In genomic region chr10:87750817-87751216, GRCh38 we compare ENCODE assay signal across 12 cellular contexts.
DNase-seq lines count a peak whose midpoint lies in the region; ATAC-seq lines count a peak whose summit lies in the region.
"Had no signal": no experiment of that assay in that cellular context is flagged by ENCODE, and none has a peak within 500 bp of the region (broad histone marks: within the 10 kb centered on the region; RNA-seq: fewer than 3 reads in every experiment).

No MANE protein-coding gene starts in this region.

- no peaks in the 10 kb centered on the region for H4K20me1 ChIP-seq in GM23248 (ENCODE audit: insufficient read depth)

- H3F3A ChIP-seq in GM23248 (ENCODE audit: insufficient read depth) = peaks cover 57% of the 10 kb centered on the region

- no peak overlapping the region for H3K4me3 Mint-ChIP-seq in activated T-cell treated with anti-CD3 and anti-CD28 coated beads, Interleukin-2, amount 50 U/mL, for 4 hours

- H3K4me1 Mint-ChIP-seq in activated T-cell treated with anti-CD3 and anti-CD28 coated beads, Interleukin-2, amount 50 U/mL, for 4 hours (ENCODE audit: low read depth) = peaks cover 12% of the 10 kb centered on the region

- in situ Hi-C loops in GM23248 (cut with MboI) = no loop called here

- DNase-seq in activated T-cell treated with anti-CD3 and anti-CD28 coated beads, Interleukin-2, amount 50 U/mL, for 4 hours = no peak
- no peak for DNase-seq in activated T-cell treated with anti-CD3 and anti-CD28 coated beads for 4 hours
- no peak for DNase-seq in GM23248
- DNase-seq in NCI-H1930 (lab: John Stamatoyannopoulos, UW) = no peak
- no peak for DNase-seq in left cardiac atrium
- DNase-seq in iPS-NIHi11 (ENCODE audit: low spot score) = no peak
- DNase-seq: ACHN; activated CD8-positive, alpha-beta memory T cell treated with anti-CD3 and anti-CD28 coated beads for 24 hours; NCI-H1417 treated with DMSO at 0.1 percent for 48 hours; NCI-H524 treated with DMSO at 0.1 percent for 48 hours had no signal

- peak overlapping the region; percentile 57 for H3K4me2 ChIP-seq in GM23248 (ENCODE audit: unreplicated experiment)

- H3K36me3 ChIP-seq in GM23248 (ENCODE audit: low read depth) (peaks cover 30% of the 10 kb centered on the region), subcutaneous abdominal adipose tissue (ENCODE audit: control insufficient read depth in 5 of 5, insufficient read depth in 5 of 5, low read length in 5 of 5) (peaks cover 11 to 28% (median 16%) of the 10 kb centered on the region in 5 donors)

- H3K36me3 Mint-ChIP-seq in activated T-cell treated with anti-CD3 and anti-CD28 coated beads, Interleukin-2, amount 50 U/mL, for 4 hours (ENCODE audit: insufficient read depth) = peaks cover 13% of the 10 kb centered on the region

- H3K27ac ChIP-seq in GM23248 (peak overlapping the region; percentile 70), subcutaneous abdominal adipose tissue (ENCODE audit: low read depth, low read length) (peak overlapping the region; percentile 18)

- intact Hi-C loops in left cardiac atrium (cut with DNase I) = no loop called here

- H3K79me2 ChIP-seq in GM23248 (ENCODE audit: insufficient read depth) = no peaks in the 10 kb centered on the region

- no peak overlapping the region for H2AFZ ChIP-seq in GM23248

- H3K4me3 ChIP-seq in GM23248 (0 out of 2 replicates have a peak overlapping the region, but pooled peaks have one; percentile 4), subcutaneous abdominal adipose tissue (ENCODE audit: low read depth in 1 of 5, low read length in 5 of 5) (no peak overlapping the region)

- peak overlapping the region; percentile 1; the same call in 1 of the 2 replicates for H3K9ac ChIP-seq in GM23248
- no peak overlapping the region for H3K9ac ChIP-seq in subcutaneous abdominal adipose tissue (ENCODE audit: low read length in 5 of 5)

- ATAC-seq in activated T-cell treated with anti-CD3 and anti-CD28 coated beads, Interleukin-2, amount 50 U/mL, for 4 hours = peak; percentile 34 to 44
- ATAC-seq in HG03521 (IDR thresholded peaks at IDR 0.05; ENCODE audit: unreplicated experiment) = peak; percentile 48
- ATAC-seq in left cardiac atrium = no peak

- no peaks in the 10 kb centered on the region for H3K27me3 Mint-ChIP-seq in activated T-cell treated with anti-CD3 and anti-CD28 coated beads, Interleukin-2, amount 50 U/mL, for 4 hours (ENCODE audit: low read depth)

- H3K4me1 ChIP-seq in GM23248 (ENCODE audit: insufficient read depth) (peaks cover 36% of the 10 kb centered on the region), subcutaneous abdominal adipose tissue (ENCODE audit: control insufficient read depth in 5 of 5, insufficient read depth in 5 of 5, low read length in 5 of 5) (peaks cover 0 to 3% (median 0%) of the 10 kb centered on the region in 5 donors)

- no peaks in the 10 kb centered on the region for H3K9me2 ChIP-seq in GM23248 (ENCODE audit: insufficient read depth)

- H3K27me3 ChIP-seq in GM23248 (replicated peaks; ENCODE audit: insufficient read depth) = no peaks in the 10 kb centered on the region
- no peaks in the 10 kb centered on the region for H3K27me3 ChIP-seq in subcutaneous abdominal adipose tissue (ENCODE audit: control insufficient read depth in 5 of 5, insufficient read depth in 4 of 5, low read length in 5 of 5)

- H3K9me3 ChIP-seq in GM23248 (ENCODE audit: low read depth) = no peaks in the 10 kb centered on the region
- no peaks in the 10 kb centered on the region for H3K9me3 ChIP-seq in subcutaneous abdominal adipose tissue (ENCODE audit: control insufficient read depth in 5 of 5, low read length in 5 of 5)

- no peaks in the 10 kb centered on the region for H3K9me3 Mint-ChIP-seq in activated T-cell treated with anti-CD3 and anti-CD28 coated beads, Interleukin-2, amount 50 U/mL, for 4 hours

Comparison
In these comparisons a context has a peak if more than half of its experiments do, and no peak if none do; other contexts are left out.
1. ATAC-seq: peak in activated T-cell treated with anti-CD3 and anti-CD28 coated beads, Interleukin-2, amount 50 U/mL, for 4 hours (2 of 2) and HG03521 (single experiment); none in left cardiac atrium (0 of 2).